In the genomic region with DNA sequence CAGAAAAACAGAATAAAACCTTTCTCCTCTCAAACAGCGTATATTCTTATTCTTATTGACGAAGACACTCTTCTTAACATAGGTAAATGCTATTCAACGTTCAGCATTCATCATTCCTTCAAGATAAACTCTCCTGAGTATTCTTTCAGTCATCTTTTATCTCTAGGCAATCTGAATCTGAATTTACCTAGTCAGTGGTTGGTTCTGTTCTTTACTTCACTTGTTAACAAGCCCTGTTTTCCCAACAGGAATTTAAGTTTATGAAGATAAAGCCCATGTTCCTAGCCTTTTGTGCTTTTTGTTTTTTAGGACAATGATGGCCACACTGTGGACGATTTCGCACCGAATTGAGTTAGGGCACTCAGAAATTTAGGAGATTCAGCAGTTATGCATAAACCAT, we compare ENCODE assay signal across 14 cellular contexts. TPM values are rescaled to one million over a fixed set of nuclear protein-coding genes. Genes with fewer than 3 reads are reported as not detected.
A peak's percentile ranks its signal among the peaks of the same experiment; 100 is the strongest.
DNase-seq lines count a peak whose midpoint lies in the region; ATAC-seq and TF ChIP-seq lines count a peak whose summit lies in the region.
"Had no signal": no experiment of that assay in that cellular context is flagged by ENCODE, and none has a peak within 500 bp of the region (broad histone marks: within the 10 kb centered on the region; RNA-seq: fewer than 3 reads in every experiment).

No MANE protein-coding gene starts in this region.

- WGBS in prostate gland = 77% methylated on average over 6 of the region's 6 CpGs

- TF ChIP-seq POLR2A in prostate gland (IDR thresholded peaks at IDR 0.05) = no peak

- H3K4me1 Mint-ChIP-seq in T-helper 1 cell treated with Interleukin-12 subunit alpha and Interleukin-12 subunit beta and Interleukin-4 antibody, amounts not matched to agents 30 μg/mL and 1 μg/mL, for 36 hours (ENCODE audit: low read depth) = peaks cover 51% of the 10 kb centered on the region
- peaks cover 44% of the 10 kb centered on the region for H3K4me1 Mint-ChIP-seq in activated naive CD8-positive, alpha-beta T cell treated with anti-CD3 and anti-CD28 coated beads, Interleukin-2, amount 10 ng/mL, durations not matched to agents 7 days and 5 days
- peaks cover 4% of the 10 kb centered on the region for H3K4me1 Mint-ChIP-seq in neural progenitor cell

- no peak overlapping the region for H3K4me3 ChIP-seq in KMS-11 (IDR thresholded peaks at IDR 0.05; ENCODE audit: insufficient read depth, low read depth, low read length)
- no peak overlapping the region for H3K4me3 ChIP-seq in neural progenitor cell
- no peak overlapping the region for H3K4me3 ChIP-seq in prostate gland
- H3K4me3 ChIP-seq: gastrocnemius medialis, ovary had no signal

- H2AFZ ChIP-seq in KMS-11 (ENCODE audit: low read depth) (no peak overlapping the region), neural progenitor cell (replicated peaks) (peak overlapping the region; percentile 39)

- peaks cover 97% of the 10 kb centered on the region for H3K79me2 ChIP-seq in KMS-11 (ENCODE audit: insufficient read depth, low read depth)
- no peaks in the 10 kb centered on the region for H3K79me2 ChIP-seq in neural progenitor cell (ENCODE audit: low read depth)

- H3K9me3 ChIP-seq in neural progenitor cell (ENCODE audit: low read depth) (no peaks in the 10 kb centered on the region), prostate gland (no peaks in the 10 kb centered on the region)
- H3K9me3 ChIP-seq: gastrocnemius medialis, ovary had no signal

- H3K9ac ChIP-seq in KMS-11 (peak overlapping the region; percentile 73), neural progenitor cell (no peak overlapping the region)

- intact Hi-C loops in prostate gland (cut with DNase I) = no loop called here

- no peaks in the 10 kb centered on the region for H3F3A ChIP-seq in neural progenitor cell (ENCODE audit: low read depth)

- H4K20me1 ChIP-seq in KMS-11 (ENCODE audit: insufficient read depth) (no peaks in the 10 kb centered on the region), neural progenitor cell (ENCODE audit: low read depth) (no peaks in the 10 kb centered on the region)

- no peak for DNase-seq in T-helper 1 cell
- no peak for DNase-seq in activated naive CD8-positive, alpha-beta T cell treated with anti-CD3 and anti-CD28 coated beads, Interleukin-2, amount 10 ng/mL, durations not matched to agents 7 days and 5 days
- no peak for DNase-seq in neural progenitor cell (ENCODE audit: low spot score)
- no peak for DNase-seq in NCI-H526 treated with DMSO at 0.1 percent for 48 hours (lab: John Stamatoyannopoulos, UW)
- DNase-seq in prostate gland (ENCODE audit: low spot score) = no peak
- DNase-seq in AML-193 (lab: John Stamatoyannopoulos, UW) = no peak
- DNase-seq: dorsolateral prefrontal cortex, gastrocnemius medialis, left cardiac atrium, ovary, Right ventricle myocardium superior had no signal

- H3K36me3 ChIP-seq in KMS-11 (ENCODE audit: insufficient read depth) = no peaks in the 10 kb centered on the region
- no peaks in the 10 kb centered on the region for H3K36me3 ChIP-seq in neural progenitor cell
- no peaks in the 10 kb centered on the region for H3K36me3 ChIP-seq in prostate gland
- H3K36me3 ChIP-seq: gastrocnemius medialis, ovary had no signal

- no peaks in the 10 kb centered on the region for H3K27me3 ChIP-seq in KMS-11 (ENCODE audit: insufficient read depth, low read depth)
- H3K27me3 ChIP-seq in neural progenitor cell = no peaks in the 10 kb centered on the region
- no peaks in the 10 kb centered on the region for H3K27me3 ChIP-seq in prostate gland (replicated peaks; ENCODE audit: insufficient read depth)
- H3K27me3 ChIP-seq: dorsolateral prefrontal cortex, gastrocnemius medialis, ovary had no signal

- no peaks in the 10 kb centered on the region for H3K27me3 Mint-ChIP-seq in T-helper 1 cell treated with Interleukin-12 subunit alpha and Interleukin-12 subunit beta and Interleukin-4 antibody, amounts not matched to agents 30 μg/mL and 1 μg/mL, for 36 hours (ENCODE audit: low read depth)
- no peaks in the 10 kb centered on the region for H3K27me3 Mint-ChIP-seq in activated naive CD8-positive, alpha-beta T cell treated with anti-CD3 and anti-CD28 coated beads, Interleukin-2, amount 10 ng/mL, durations not matched to agents 7 days and 5 days
- H3K27me3 Mint-ChIP-seq in neural progenitor cell (ENCODE audit: insufficient read depth, low read depth) = no peaks in the 10 kb centered on the region

- H3K4me2 ChIP-seq in KMS-11 (peak overlapping the region; percentile 93), neural progenitor cell (peak overlapping the region; percentile 44)

- POLR2A ChIA-PET in activated naive CD8-positive, alpha-beta T cell treated with anti-CD3 and anti-CD28 coated beads, Interleukin-2, amount 10 ng/mL, durations not matched to agents 7 days and 5 days (lab: Charles Lee) = interaction anchor here (1.0 to 4.5 kb wide), 6 partner anchors 9 to 39 kb away, joined by 3 to 31 read pairs (median 4); no protein-coding TSS in a partner anchor

- peak overlapping the region; percentile 90 for H3K4me3 Mint-ChIP-seq in T-helper 1 cell treated with Interleukin-12 subunit alpha and Interleukin-12 subunit beta and Interleukin-4 antibody, amounts not matched to agents 30 μg/mL and 1 μg/mL, for 36 hours
- H3K4me3 Mint-ChIP-seq in activated naive CD8-positive, alpha-beta T cell treated with anti-CD3 and anti-CD28 coated beads, Interleukin-2, amount 10 ng/mL, durations not matched to agents 7 days and 5 days = peak overlapping the region; percentile 91
- no peak overlapping the region for H3K4me3 Mint-ChIP-seq in neural progenitor cell

- H3K27ac Mint-ChIP-seq in T-helper 1 cell treated with Interleukin-12 subunit alpha and Interleukin-12 subunit beta and Interleukin-4 antibody, amounts not matched to agents 30 μg/mL and 1 μg/mL, for 36 hours = peak overlapping the region; percentile 88
- peak overlapping the region; percentile 91 for H3K27ac Mint-ChIP-seq in activated naive CD8-positive, alpha-beta T cell treated with anti-CD3 and anti-CD28 coated beads, Interleukin-2, amount 10 ng/mL, durations not matched to agents 7 days and 5 days
- H3K27ac Mint-ChIP-seq in neural progenitor cell = no peak overlapping the region

- peaks cover 38% of the 10 kb centered on the region for H3K36me3 Mint-ChIP-seq in T-helper 1 cell treated with Interleukin-12 subunit alpha and Interleukin-12 subunit beta and Interleukin-4 antibody, amounts not matched to agents 30 μg/mL and 1 μg/mL, for 36 hours (ENCODE audit: low read depth)
- H3K36me3 Mint-ChIP-seq in activated naive CD8-positive, alpha-beta T cell treated with anti-CD3 and anti-CD28 coated beads, Interleukin-2, amount 10 ng/mL, durations not matched to agents 7 days and 5 days = peaks cover 27% of the 10 kb centered on the region
- H3K36me3 Mint-ChIP-seq in neural progenitor cell = peaks cover 1% of the 10 kb centered on the region

- TF ChIP-seq CTCF in KMS-11 (conservative IDR thresholded peaks at IDR 0.05; ENCODE audit: low read depth, low read length) = no peak
- no peak for TF ChIP-seq CTCF in neural progenitor cell (IDR thresholded peaks at IDR 0.05)
- TF ChIP-seq CTCF in prostate gland (IDR thresholded peaks at IDR 0.05) = no peak

- no peak for ATAC-seq in activated naive CD8-positive, alpha-beta T cell treated with anti-CD3 and anti-CD28 coated beads, Interleukin-2, amount 10 ng/mL, durations not matched to agents 7 days and 5 days (ENCODE audit: low read depth)
- ATAC-seq: gastrocnemius medialis, left cardiac atrium had no signal

- peak overlapping the region; percentile 97 for H3K27ac ChIP-seq in KMS-11
- peak overlapping the region; percentile 30 for H3K27ac ChIP-seq in neural progenitor cell
- H3K27ac ChIP-seq in prostate gland = no peak overlapping the region
- H3K27ac ChIP-seq: 22Rv1, gastrocnemius medialis, ovary had no signal

- H3K9me3 Mint-ChIP-seq in T-helper 1 cell treated with Interleukin-12 subunit alpha and Interleukin-12 subunit beta and Interleukin-4 antibody, amounts not matched to agents 30 μg/mL and 1 μg/mL, for 36 hours = no peaks in the 10 kb centered on the region
- no peaks in the 10 kb centered on the region for H3K9me3 Mint-ChIP-seq in activated naive CD8-positive, alpha-beta T cell treated with anti-CD3 and anti-CD28 coated beads, Interleukin-2, amount 10 ng/mL, durations not matched to agents 7 days and 5 days
- H3K9me3 Mint-ChIP-seq in neural progenitor cell = no peaks in the 10 kb centered on the region

- H3K4me1 ChIP-seq in KMS-11 (ENCODE audit: low read depth, poor library complexity, severe bottlenecking) (peaks cover 67% of the 10 kb centered on the region), neural progenitor cell (peaks cover 31% of the 10 kb centered on the region), prostate gland (replicated peaks) (no peaks in the 10 kb centered on the region)

RNA-seq across cellular contexts. Expression of a gene that starts 3.2 kb away (rescaled TPM):
- total RNA-seq in activated naive CD8-positive, alpha-beta T cell treated with anti-CD3 and anti-CD28 coated beads, Interleukin-2, amount 10 ng/mL, durations not matched to agents 7 days and 5 days = 100 to 1,000 TPM; 134 to 142 TPM
- 9.3 and 17.2 TPM in 2 replicates for total RNA-seq in neural progenitor cell (ENCODE audit: low replicate concordance)
- 100 to 1,000 TPM; 108 to 123 TPM for total RNA-seq in prostate gland

RNA-seq across cellular contexts. Expression of a gene that starts 45.4 kb away (rescaled TPM):
- 1 to 10 TPM; 9.3 to 9.9 TPM for total RNA-seq in activated naive CD8-positive, alpha-beta T cell treated with anti-CD3 and anti-CD28 coated beads, Interleukin-2, amount 10 ng/mL, durations not matched to agents 7 days and 5 days
- total RNA-seq in neural progenitor cell (ENCODE audit: low replicate concordance) (9.0 and 12.9 TPM in 2 replicates), prostate gland (10 to 100 TPM; 13.3 to 14.1 TPM)

Comparison
In these comparisons a context has a peak if more than half of its experiments do, and no peak if none do; other contexts are left out.
1. H3K27ac ChIP-seq: peak in KMS-11 (single experiment) and neural progenitor cell (single experiment); none in prostate gland (0 of 2).